In genomic region chr19:3366761-3367571, GRCh38 we compare ENCODE assay signal across 8 cellular contexts. TPM values are rescaled to one million over a fixed set of nuclear protein-coding genes. Genes with fewer than 3 reads are reported as not detected.
DNase-seq lines count a peak whose midpoint lies in the region; ATAC-seq and TF ChIP-seq lines count a peak whose summit lies in the region.

No MANE protein-coding gene starts in this region.

- H3K36me3 Mint-ChIP-seq in effector memory CD8-positive, alpha-beta T cell (ENCODE audit: insufficient read depth) = peaks cover 9% of the 10 kb centered on the region

- DNase-seq in A172 (ENCODE audit: low spot score) (peak; percentile 46), GM10266 (ENCODE audit: extremely low spot score) (peak; percentile 77), SJCRH30 (peak; percentile 64 to 66), cerebellum (ENCODE audit: low spot score) (no peak)
- DNase-seq in effector memory CD8-positive, alpha-beta T cell = no peak
- DNase-seq in stimulated activated CD4-positive, alpha-beta T cell treated with anti-CD3 and anti-CD28 coated beads, Interleukin-12 subunit alpha, Interleukin-12 subunit beta, amount 100 ng/mL, for 4 hours = no peak

- H3K9me3 Mint-ChIP-seq in effector memory CD8-positive, alpha-beta T cell = no peaks in the 10 kb centered on the region

- peak overlapping the region; percentile 68 to 79 for H3K4me3 Mint-ChIP-seq in effector memory CD8-positive, alpha-beta T cell

- H3K27ac ChIP-seq in SJCRH30 = peak overlapping the region; percentile 95
- peak overlapping the region; percentile 85 to 87 for H3K27ac ChIP-seq in mucosa of rectum (ENCODE audit: low read depth in 2 of 2, low read length in 2 of 2)

- H3K4me1 Mint-ChIP-seq in effector memory CD8-positive, alpha-beta T cell (ENCODE audit: low read depth in 2 of 2) = peaks cover 32 to 36% of the 10 kb centered on the region in 2 donors

- H3K9ac ChIP-seq in mucosa of rectum (ENCODE audit: low read depth in 1 of 2, low read length in 2 of 2) = peak overlapping the region; percentile 60 to 66

- H3K36me3 ChIP-seq in SJCRH30 (peaks cover 2% of the 10 kb centered on the region; the same call in 1 of the 2 replicates), mucosa of rectum (ENCODE audit: control insufficient read depth in 2 of 2, insufficient read depth in 2 of 2, low read length in 2 of 2) (no peaks in the 10 kb centered on the region)

- no peaks in the 10 kb centered on the region for H3K9me3 ChIP-seq in SJCRH30 (replicated peaks)
- no peaks in the 10 kb centered on the region for H3K9me3 ChIP-seq in mucosa of rectum (ENCODE audit: control insufficient read depth in 2 of 2, low read length in 2 of 2)

- peak; percentile 21 for ATAC-seq in effector memory CD8-positive, alpha-beta T cell (replicated peaks)
- no peak for ATAC-seq in GM21528 (IDR thresholded peaks at IDR 0.05; ENCODE audit: low FRiP score, unreplicated experiment)

- H3K27me3 ChIP-seq in SJCRH30 (no peaks in the 10 kb centered on the region), mucosa of rectum (ENCODE audit: control insufficient read depth in 2 of 2, insufficient read depth in 2 of 2, low read length in 2 of 2) (no peaks in the 10 kb centered on the region)

- TF ChIP-seq CTCF in GM10266 (IDR thresholded peaks at IDR 0.05; ENCODE audit: control insufficient read depth, insufficient read depth, low read depth, missing control alignments) = no peak

- peak overlapping the region in 1 of 2 donors; percentile 23 for H3K27ac Mint-ChIP-seq in effector memory CD8-positive, alpha-beta T cell

- peaks cover 14% of the 10 kb centered on the region for H3K4me1 ChIP-seq in SJCRH30
- peaks cover 16 to 17% of the 10 kb centered on the region in 2 donors for H3K4me1 ChIP-seq in mucosa of rectum (ENCODE audit: control insufficient read depth in 2 of 2, insufficient read depth in 2 of 2, low read length in 2 of 2)

- H3K4me3 ChIP-seq in SJCRH30 (peak overlapping the region; percentile 98), mucosa of rectum (ENCODE audit: low read length in 2 of 2) (peak overlapping the region; percentile 70 to 71)

- no peaks in the 10 kb centered on the region for H3K27me3 Mint-ChIP-seq in effector memory CD8-positive, alpha-beta T cell

RNA-seq across cellular contexts. Expression of gene NFIC, which starts 0.6 kb away (rescaled TPM):
- 26.2 and 32.5 TPM in 2 replicates for total RNA-seq in A172 (2014; rRNA removed; shearing (Covaris generic))
- 15.1 and 16.4 TPM in 2 replicates for total RNA-seq in SJCRH30 (2014; rRNA removed; shearing (Covaris generic))
- 7.3 TPM for total RNA-seq in cerebellum

Comparison
In these comparisons a context has a peak if more than half of its experiments do, and no peak if none do; other contexts are left out.
1. DNase-seq: peak in A172 (single experiment), GM10266 (single experiment) and SJCRH30 (2 of 2); none in effector memory CD8-positive, alpha-beta T cell (0 of 3), cerebellum (single experiment) and stimulated activated CD4-positive, alpha-beta T cell treated with anti-CD3 and anti-CD28 coated beads, Interleukin-12 subunit alpha, Interleukin-12 subunit beta, amount 100 ng/mL, for 4 hours (single experiment).